14 cellular contexts compared by ENCODE assay signal in the genomic region with DNA sequence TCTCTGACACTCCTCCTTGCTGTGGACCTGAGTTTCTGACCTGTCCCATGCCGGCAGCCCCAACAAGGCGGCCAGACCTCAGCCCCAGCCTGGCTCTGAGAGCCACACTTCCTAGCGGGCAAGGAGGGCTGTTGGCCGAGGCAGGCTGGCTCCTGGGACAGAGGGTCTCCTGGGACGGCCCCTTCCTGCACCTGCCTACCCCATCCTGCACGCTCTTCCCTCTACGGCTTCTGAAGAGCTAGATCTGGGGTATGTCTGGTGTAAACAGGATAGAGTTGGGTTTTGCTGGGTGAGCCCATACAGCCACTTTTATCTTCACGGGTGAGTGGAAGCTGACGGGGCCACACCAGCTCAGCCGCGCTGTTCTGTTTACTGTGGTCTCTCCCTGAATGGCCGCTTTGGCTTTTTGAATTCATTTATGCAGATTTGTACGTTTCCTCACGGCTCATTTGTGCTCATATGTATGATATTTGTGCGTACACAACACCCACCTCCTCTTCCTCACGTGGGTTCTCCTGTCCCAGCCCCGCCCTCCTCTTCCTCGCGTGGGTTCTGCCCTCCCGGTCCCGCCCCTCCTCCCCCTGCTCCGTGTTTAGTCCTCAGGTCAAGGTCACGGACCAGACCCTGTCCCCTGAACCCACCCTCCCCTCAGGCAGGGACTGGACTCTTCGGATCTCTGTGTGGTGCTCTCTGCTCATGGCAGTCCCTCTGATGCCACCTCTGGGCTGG. TPM values are rescaled to one million over a fixed set of nuclear protein-coding genes. Genes with fewer than 3 reads are reported as not detected.
A peak's percentile ranks its signal among the peaks of the same experiment; 100 is the strongest.
DNase-seq lines count a peak whose midpoint lies in the region; ATAC-seq and TF ChIP-seq lines count a peak whose summit lies in the region.
"Had no signal": no experiment of that assay in that cellular context is flagged by ENCODE, and none has a peak within 500 bp of the region (broad histone marks: within the 10 kb centered on the region; RNA-seq: fewer than 3 reads in every experiment).

No MANE protein-coding gene starts in this region.

- CTCF ChIA-PET in activated B cell treated with CpG ODN at 0.5 μM for 24 hours (lab: Charles Lee) = no interaction called here

- whole genome bisulfite sequencing in upper lobe of left lung, 2 donors = 60 to 63% methylated on average over 24 of the region's 24 CpGs

- H3K27me3 ChIP-seq in right atrium auricular region (no peaks in the 10 kb centered on the region), layer of hippocampus (ENCODE audit: control insufficient read depth, insufficient read depth, low read length) (no peaks in the 10 kb centered on the region), upper lobe of left lung (no peaks in the 10 kb centered on the region)
- H3K27me3 ChIP-seq: MG63 had no signal

- no peak for TF ChIP-seq POLR2A in upper lobe of left lung (IDR thresholded peaks at IDR 0.05)

- TF ChIP-seq CTCF in right atrium auricular region (IDR thresholded peaks at IDR 0.05) (no peak), activated B cell treated with CpG ODN at 0.5 μM for 24 hours (IDR thresholded peaks at IDR 0.05) (no peak), upper lobe of left lung (IDR thresholded peaks at IDR 0.05) (no peak)

- H3K27ac ChIP-seq in right atrium auricular region = peak overlapping the region in 1 of 2 donors; percentile 80
- peak overlapping the region; percentile 46 for H3K27ac ChIP-seq in layer of hippocampus (ENCODE audit: low read depth, low read length)
- H3K27ac ChIP-seq in upper lobe of left lung = peak overlapping the region; percentile 85 to 96 (median 91)
- H3K27ac ChIP-seq: foreskin keratinocyte had no signal

- H3K36me3 ChIP-seq in right atrium auricular region (no peaks in the 10 kb centered on the region), upper lobe of left lung (no peaks in the 10 kb centered on the region)
- H3K36me3 ChIP-seq: MG63 had no signal

- intact Hi-C loops in Right ventricle myocardium inferior (cut with DNase I) = no loop called here
- intact Hi-C loops in activated B cell treated with CpG ODN at 0.5 μM for 24 hours (cut with micrococcal nuclease) = no loop called here

- peak overlapping the region; percentile 29 for H3K4me3 Mint-ChIP-seq in activated B cell treated with CpG ODN at 0.5 μM for 24 hours

- H3K36me3 Mint-ChIP-seq in activated B cell treated with CpG ODN at 0.5 μM for 24 hours (ENCODE audit: low read depth) = no peaks in the 10 kb centered on the region

- H3K4me1 ChIP-seq in right atrium auricular region = peaks cover 0 to 65% of the 10 kb centered on the region in 2 donors
- H3K4me1 ChIP-seq in upper lobe of left lung = peaks cover 58 to 70% (median 64%) of the 10 kb centered on the region in 4 donors
- H3K4me1 ChIP-seq: foreskin keratinocyte had no signal

- DNase-seq in Right ventricle myocardium inferior (ENCODE audit: missing footprints) (peak; percentile 37), right atrium auricular region (ENCODE audit: low spot score) (no peak), activated B cell treated with CpG ODN at 0.5 μM for 24 hours (no peak), upper lobe of left lung (peak in 1 of 2 donors; percentile 54), GF-D8 (lab: John Stamatoyannopoulos, UW) (no peak)
- no peak for DNase-seq in activated CD8-positive, alpha-beta memory T cell treated with anti-CD3 and anti-CD28 coated beads for 24 hours
- DNase-seq: activated gamma-delta T cell treated with Interleukin-2 at 50 U/mL for 16 hours, foreskin keratinocyte, MG63, NCI-H446 treated with DMSO at 0.1 percent for 48 hours, RPMI8226, small intestine had no signal

- POLR2A ChIA-PET in activated B cell treated with CpG ODN at 0.5 μM for 24 hours (lab: Charles Lee) = interaction anchor here (0.6 kb wide), 1 partner anchor 398 kb away, joined by 4 read pairs; no protein-coding TSS in a partner anchor

- H3K9me3 Mint-ChIP-seq in activated B cell treated with CpG ODN at 0.5 μM for 24 hours = no peaks in the 10 kb centered on the region

- ATAC-seq in Right ventricle myocardium inferior (no peak), activated B cell treated with CpG ODN at 0.5 μM for 24 hours (ENCODE audit: low read depth) (no peak), upper lobe of left lung (ENCODE audit: low FRiP score in 2 of 2) (no peak), SK-N-SH treated with all-trans-retinoic acid at 6 μM for 48 hours (no peak)
- ATAC-seq: foreskin keratinocyte had no signal

- H3K27ac Mint-ChIP-seq in activated B cell treated with CpG ODN at 0.5 μM for 24 hours = no peak overlapping the region

- peaks cover 11% of the 10 kb centered on the region for H3K4me1 Mint-ChIP-seq in activated B cell treated with CpG ODN at 0.5 μM for 24 hours

- peaks cover 22% of the 10 kb centered on the region for H3K27me3 Mint-ChIP-seq in activated B cell treated with CpG ODN at 0.5 μM for 24 hours

- H3K4me3 ChIP-seq in right atrium auricular region = no peak overlapping the region
- no peak overlapping the region for H3K4me3 ChIP-seq in upper lobe of left lung
- H3K4me3 ChIP-seq: MG63 had no signal

- H3K9me3 ChIP-seq in right atrium auricular region (no peaks in the 10 kb centered on the region), upper lobe of left lung (no peaks in the 10 kb centered on the region)
- H3K9me3 ChIP-seq: MG63 had no signal

- TF ChIP-seq EP300 in upper lobe of left lung (IDR thresholded peaks at IDR 0.05) = no peak

TF ChIP-seq in SK-N-SH treated with all-trans-retinoic acid at 6 μM for 48 hours, 23 proteins besides CTCF, POLR2A, EP300 and RAD21:
- TF ChIP-seq SNAI2 (CRISPR knock-in tag; IDR thresholded peaks at IDR 0.05) = no peak
- no peak for TF ChIP-seq ISL1 (CRISPR knock-in tag; IDR thresholded peaks at IDR 0.05)
- no peak for TF ChIP-seq ZNF565 (CRISPR knock-in tag; conservative IDR thresholded peaks at IDR 0.05; ENCODE audit: low read depth)
- no peak for TF ChIP-seq CSDC2 (CRISPR knock-in tag; IDR thresholded peaks at IDR 0.05)
- TF ChIP-seq BACH2 (CRISPR knock-in tag; IDR thresholded peaks at IDR 0.05; ENCODE audit: borderline replicate concordance) = no peak
- no peak for TF ChIP-seq ZNF70 (CRISPR knock-in tag; IDR thresholded peaks at IDR 0.05)
- TF ChIP-seq ZC3H10 (CRISPR knock-in tag; IDR thresholded peaks at IDR 0.05) = no peak
- TF ChIP-seq PPARA (CRISPR knock-in tag; IDR thresholded peaks at IDR 0.05; ENCODE audit: borderline replicate concordance) = no peak
- TF ChIP-seq ARNTL (CRISPR knock-in tag; IDR thresholded peaks at IDR 0.05; ENCODE audit: borderline replicate concordance, low read depth) = no peak
- TF ChIP-seq ESRRG (CRISPR knock-in tag; IDR thresholded peaks at IDR 0.05) = no peak
- TF ChIP-seq ZFP30 (CRISPR knock-in tag; IDR thresholded peaks at IDR 0.05) = no peak
- no peak for TF ChIP-seq ZNF8 (CRISPR knock-in tag; IDR thresholded peaks at IDR 0.05)
TF ChIP-seq in SK-N-SH treated with all-trans-retinoic acid at 6 μM for 48 hours: peak in this region for 0.

RNA-seq across cellular contexts. Expression of a gene that starts 34.7 kb away (rescaled TPM):
- 16.9 TPM for total RNA-seq in Right ventricle myocardium inferior
- 10 to 100 TPM in 1 of 2 donors, 1 to 10 TPM in 1; 5.8 to 12.0 TPM for total RNA-seq in right atrium auricular region
- 19.3 and 21.4 TPM in 2 replicates for total RNA-seq in activated B cell treated with CpG ODN at 0.5 μM for 24 hours
- total RNA-seq in upper lobe of left lung = 10 to 100 TPM; 19.9 to 89.1 (median 32.5) TPM
